ENCODE assay signal across 9 cellular contexts in the genomic region with DNA sequence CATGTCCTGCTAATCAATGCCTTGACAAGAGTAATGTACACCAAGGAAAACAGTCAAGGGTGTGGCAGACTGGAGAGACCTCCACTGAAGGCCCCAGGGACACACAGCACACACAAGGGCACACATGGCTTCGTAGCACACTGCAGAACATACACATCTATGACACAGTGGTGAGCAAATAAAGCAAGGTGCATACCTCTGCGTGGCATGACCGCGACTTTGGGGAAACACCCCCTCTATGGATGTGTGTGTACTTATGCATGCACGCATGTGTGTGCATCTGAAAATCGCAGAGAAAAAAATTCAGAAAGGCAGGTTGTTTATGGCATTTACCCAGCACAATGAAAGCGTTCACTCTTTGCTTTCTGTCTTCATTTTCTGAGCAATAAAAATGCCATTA. TPM values are rescaled to one million over a fixed set of nuclear protein-coding genes. Genes with fewer than 3 reads are reported as not detected.
DNase-seq lines count a peak whose midpoint lies in the region; ATAC-seq and TF ChIP-seq lines count a peak whose summit lies in the region.
"Had no signal": no experiment of that assay in that cellular context is flagged by ENCODE, and none has a peak within 500 bp of the region (broad histone marks: within the 10 kb centered on the region; RNA-seq: fewer than 3 reads in every experiment).

No MANE protein-coding gene starts in this region.

- peaks cover 82% of the 10 kb centered on the region for H3K36me3 Mint-ChIP-seq in activated CD4-positive, alpha-beta T cell treated with anti-CD3 and anti-CD28 coated beads, Interleukin-2, amount 10 ng/mL, durations not matched to agents 24 days and 14 days (ENCODE audit: low read depth)
- H3K36me3 Mint-ChIP-seq in activated naive CD4-positive, alpha-beta T cell treated with anti-CD3 and anti-CD28 coated beads for 36 hours (ENCODE audit: low read depth): peaks cover 72% of the 10 kb centered on the region
- H3K36me3 Mint-ChIP-seq in memory B cell: peaks cover 26% of the 10 kb centered on the region

- H3K27me3 Mint-ChIP-seq in activated CD4-positive, alpha-beta T cell treated with anti-CD3 and anti-CD28 coated beads, Interleukin-2, amount 10 ng/mL, durations not matched to agents 24 days and 14 days: no peaks in the 10 kb centered on the region
- no peaks in the 10 kb centered on the region for H3K27me3 Mint-ChIP-seq in activated naive CD4-positive, alpha-beta T cell treated with anti-CD3 and anti-CD28 coated beads for 36 hours (ENCODE audit: low read depth)
- no peaks in the 10 kb centered on the region for H3K27me3 Mint-ChIP-seq in memory B cell

- no peak for ATAC-seq in memory B cell (ENCODE audit: low read depth)
- ATAC-seq in GM18517 (IDR thresholded peaks at IDR 0.05; ENCODE audit: unreplicated experiment): no peak

- peak; percentile 80 for DNase-seq in activated CD4-positive, alpha-beta T cell treated with anti-CD3 and anti-CD28 coated beads, Interleukin-2, amount 10 ng/mL, durations not matched to agents 24 days and 14 days
- no peak for DNase-seq in activated CD4-positive, alpha-beta T cell treated with anti-CD3 and anti-CD28 coated beads, Interleukin-2, amount 50 U/mL, for 1 hour
- DNase-seq in activated naive CD4-positive, alpha-beta T cell treated with anti-CD3 and anti-CD28 coated beads for 36 hours: peak; percentile 67
- DNase-seq in memory B cell (ENCODE audit: low spot score in 2 of 2) (no peak), substantia nigra (lab: John Stamatoyannopoulos, UW) (no peak), NCI-H1930 (lab: John Stamatoyannopoulos, UW) (no peak), coronary artery (ENCODE audit: low spot score) (no peak)
- DNase-seq: ACHN had no signal

- peak overlapping the region; percentile 88 for H3K4me3 Mint-ChIP-seq in activated CD4-positive, alpha-beta T cell treated with anti-CD3 and anti-CD28 coated beads, Interleukin-2, amount 10 ng/mL, durations not matched to agents 24 days and 14 days
- peak overlapping the region; percentile 78 for H3K4me3 Mint-ChIP-seq in activated naive CD4-positive, alpha-beta T cell treated with anti-CD3 and anti-CD28 coated beads for 36 hours
- H3K4me3 Mint-ChIP-seq in memory B cell: no peak overlapping the region

- no peak overlapping the region for H3K4me3 ChIP-seq in coronary artery

- peak overlapping the region; percentile 97 for H3K27ac Mint-ChIP-seq in activated CD4-positive, alpha-beta T cell treated with anti-CD3 and anti-CD28 coated beads, Interleukin-2, amount 10 ng/mL, durations not matched to agents 24 days and 14 days
- H3K27ac Mint-ChIP-seq in activated naive CD4-positive, alpha-beta T cell treated with anti-CD3 and anti-CD28 coated beads for 36 hours: peak overlapping the region; percentile 97
- peak overlapping the region; percentile 62 for H3K27ac Mint-ChIP-seq in memory B cell

- peak overlapping the region; percentile 76 for H3K27ac ChIP-seq in substantia nigra (ENCODE audit: low read depth, low read length, poor library complexity, severe bottlenecking)
- no peak overlapping the region for H3K27ac ChIP-seq in coronary artery

- no peak for TF ChIP-seq CTCF in coronary artery (IDR thresholded peaks at IDR 0.05)

- H3K9me3 Mint-ChIP-seq in activated CD4-positive, alpha-beta T cell treated with anti-CD3 and anti-CD28 coated beads, Interleukin-2, amount 10 ng/mL, durations not matched to agents 24 days and 14 days: peaks cover 4% of the 10 kb centered on the region
- H3K9me3 Mint-ChIP-seq in activated naive CD4-positive, alpha-beta T cell treated with anti-CD3 and anti-CD28 coated beads for 36 hours: peaks cover 7% of the 10 kb centered on the region
- H3K9me3 Mint-ChIP-seq in memory B cell: no peaks in the 10 kb centered on the region

- H3K4me1 Mint-ChIP-seq in activated CD4-positive, alpha-beta T cell treated with anti-CD3 and anti-CD28 coated beads, Interleukin-2, amount 10 ng/mL, durations not matched to agents 24 days and 14 days: peaks cover 82% of the 10 kb centered on the region
- peaks cover 89% of the 10 kb centered on the region for H3K4me1 Mint-ChIP-seq in activated naive CD4-positive, alpha-beta T cell treated with anti-CD3 and anti-CD28 coated beads for 36 hours (ENCODE audit: low read depth)
- peaks cover 42% of the 10 kb centered on the region for H3K4me1 Mint-ChIP-seq in memory B cell

- intact Hi-C loops in activated CD4-positive, alpha-beta T cell treated with anti-CD3 and anti-CD28 coated beads, Interleukin-2, amount 10 ng/mL, durations not matched to agents 24 days and 14 days (cut with micrococcal nuclease): loop anchor here (1.0 kb wide), 3 partner anchors 9 to 72 kb away; no protein-coding TSS in a partner anchor
- intact Hi-C loops in activated naive CD4-positive, alpha-beta T cell treated with anti-CD3 and anti-CD28 coated beads for 36 hours (cut with micrococcal nuclease): loop anchor here (1.0 to 2.0 kb wide), 3 partner anchors 10 to 67 kb away; no protein-coding TSS in a partner anchor

- CTCF ChIA-PET in activated naive CD4-positive, alpha-beta T cell treated with anti-CD3 and anti-CD28 coated beads for 36 hours (lab: Charles Lee): interaction anchor here (0.8 to 4.0 kb wide), 3 partner anchors 13 to 72 kb away, joined by 5 to 19 read pairs (median 8); no protein-coding TSS in a partner anchor

RNA-seq across cellular contexts. Expression of gene SEMA4D, which starts 20.5 kb away (rescaled TPM):
- 368 and 370 TPM in 2 replicates for total RNA-seq in activated CD4-positive, alpha-beta T cell treated with anti-CD3 and anti-CD28 coated beads, Interleukin-2, amount 10 ng/mL, durations not matched to agents 24 days and 14 days
- 100 to 1,000 TPM; 156 to 160 TPM for total RNA-seq in activated naive CD4-positive, alpha-beta T cell treated with anti-CD3 and anti-CD28 coated beads for 36 hours

Comparison
In these comparisons a context has a peak if more than half of its experiments do, and no peak if none do; other contexts are left out.
1. DNase-seq: peak in activated CD4-positive, alpha-beta T cell treated with anti-CD3 and anti-CD28 coated beads, Interleukin-2, amount 10 ng/mL, durations not matched to agents 24 days and 14 days (single experiment) and activated naive CD4-positive, alpha-beta T cell treated with anti-CD3 and anti-CD28 coated beads for 36 hours (single experiment); none in activated CD4-positive, alpha-beta T cell treated with anti-CD3 and anti-CD28 coated beads, Interleukin-2, amount 50 U/mL, for 1 hour (single experiment), memory B cell (0 of 2), substantia nigra (0 of 49), NCI-H1930 (0 of 2) and coronary artery (single experiment).
2. Peak in every context shown above with its lines, with median percentiles within 50 percentile points of each other: H3K27ac Mint-ChIP-seq.